11 cellular contexts compared by ENCODE assay signal in genomic region chr18:50282521-50283335, GRCh38. TPM values are rescaled to one million over a fixed set of nuclear protein-coding genes. Genes with fewer than 3 reads are reported as not detected.
DNase-seq lines count a peak whose midpoint lies in the region; ATAC-seq and TF ChIP-seq lines count a peak whose summit lies in the region.
"Had no signal": no experiment of that assay in that cellular context is flagged by ENCODE, and none has a peak within 500 bp of the region (broad histone marks: within the 10 kb centered on the region; RNA-seq: fewer than 3 reads in every experiment).

No MANE protein-coding gene starts in this region.

- peak overlapping the region; percentile 63 for H3K27ac Mint-ChIP-seq in activated CD8-positive, alpha-beta T cell treated with anti-CD3 and anti-CD28 coated beads, Interleukin-2, amount 10 ng/mL, durations not matched to agents 7 days and 5 days

- H3K9me3 ChIP-seq in DND-41 (ENCODE audit: insufficient read depth, low read length, severe bottlenecking): no peaks in the 10 kb centered on the region
- H3K9me3 ChIP-seq: prostate gland had no signal

- CTCF ChIA-PET in activated CD8-positive, alpha-beta T cell treated with anti-CD3 and anti-CD28 coated beads, Interleukin-2, amount 10 ng/mL, durations not matched to agents 7 days and 5 days (lab: Charles Lee): interaction anchor here (1.4 to 3.3 kb wide), 3 partner anchors 15 to 74 kb away, joined by 5 to 50 read pairs (median 47); partner anchors contain the start of gene CFAP53

- ATAC-seq in DND-41 (ENCODE audit: insufficient read depth, low read depth) (no peak), HG02571 (IDR thresholded peaks at IDR 0.05; ENCODE audit: unreplicated experiment) (no peak), GM18858 (IDR thresholded peaks at IDR 0.05; ENCODE audit: unreplicated experiment) (no peak), GM19324 (IDR thresholded peaks at IDR 0.05; ENCODE audit: low FRiP score, unreplicated experiment) (no peak)
- no peak for ATAC-seq in activated CD8-positive, alpha-beta T cell treated with anti-CD3 and anti-CD28 coated beads, Interleukin-2, amount 10 ng/mL, durations not matched to agents 7 days and 5 days

- H3K36me3 ChIP-seq in ACC112 (ENCODE audit: insufficient read depth, low read length) (peaks cover 21% of the 10 kb centered on the region), DND-41 (ENCODE audit: insufficient read depth, low read length) (peaks cover 72% of the 10 kb centered on the region)

- H3K4me2 ChIP-seq in DND-41 (ENCODE audit: insufficient read depth, low read length): peak overlapping the region; percentile 88

- POLR2A ChIA-PET in activated CD8-positive, alpha-beta T cell treated with anti-CD3 and anti-CD28 coated beads, Interleukin-2, amount 10 ng/mL, durations not matched to agents 7 days and 5 days (lab: Charles Lee): interaction anchor here (1.2 to 1.9 kb wide), 3 partner anchors 17 to 25 kb away, joined by 3 to 11 read pairs (median 5); partner anchors contain the start of gene CFAP53

- peaks cover 10% of the 10 kb centered on the region; the same call in 1 of the 2 replicates for H4K20me1 ChIP-seq in DND-41 (ENCODE audit: insufficient read depth, low read length)

- H3K9ac ChIP-seq in DND-41 (ENCODE audit: low read depth, low read length): peak overlapping the region; percentile 66

- H3K27ac ChIP-seq in ACC112 (ENCODE audit: low read depth, low read length) (no peak overlapping the region), DND-41 (ENCODE audit: low read length) (no peak overlapping the region; the same call in 1 of the 2 replicates)

- H2AFZ ChIP-seq in ACC112 (ENCODE audit: low read length, unreplicated experiment) (no peak overlapping the region), DND-41 (ENCODE audit: low read depth, low read length) (no peak overlapping the region)

- H3K79me2 ChIP-seq in ACC112 (ENCODE audit: control insufficient read depth, insufficient read depth, low read length, unreplicated experiment) (peaks cover 37% of the 10 kb centered on the region), DND-41 (ENCODE audit: insufficient read depth, low read length) (peaks cover 65% of the 10 kb centered on the region)

- TF ChIP-seq CTCF in DND-41 (IDR thresholded peaks at IDR 0.05; ENCODE audit: borderline replicate concordance, extremely low read depth, low read length, poor library complexity, severe bottlenecking): no peak

- H3K9me3 Mint-ChIP-seq in activated CD8-positive, alpha-beta T cell treated with anti-CD3 and anti-CD28 coated beads, Interleukin-2, amount 10 ng/mL, durations not matched to agents 7 days and 5 days (ENCODE audit: insufficient read depth): no peaks in the 10 kb centered on the region

- peak overlapping the region; percentile 83; the same call in 1 of the 2 replicates for H3K4me3 ChIP-seq in ACC112 (ENCODE audit: low read depth, low read length)
- H3K4me3 ChIP-seq in DND-41 (ENCODE audit: low read depth in 1 of 2, low read length in 2 of 2): peak overlapping the region in 1 of 2 experiments; percentile 90; a peak in 2 of 4 replicates

- no peaks in the 10 kb centered on the region for H3K27me3 Mint-ChIP-seq in activated CD8-positive, alpha-beta T cell treated with anti-CD3 and anti-CD28 coated beads, Interleukin-2, amount 10 ng/mL, durations not matched to agents 7 days and 5 days (ENCODE audit: low read depth)

- peaks cover 73% of the 10 kb centered on the region for H3K4me1 Mint-ChIP-seq in activated CD8-positive, alpha-beta T cell treated with anti-CD3 and anti-CD28 coated beads, Interleukin-2, amount 10 ng/mL, durations not matched to agents 7 days and 5 days (ENCODE audit: low read depth)

- no peak for DNase-seq in DND-41
- DNase-seq in activated CD8-positive, alpha-beta T cell treated with anti-CD3 and anti-CD28 coated beads, Interleukin-2, amount 10 ng/mL, durations not matched to agents 7 days and 5 days: no peak
- peak; percentile 87 for DNase-seq in mesenteric fat pad (ENCODE audit: low spot score)
- no peak for DNase-seq in NCI-H526 (lab: John Stamatoyannopoulos, UW)
- DNase-seq: EL, NCI-H2171 had no signal

- peaks cover 80% of the 10 kb centered on the region for H3K36me3 Mint-ChIP-seq in activated CD8-positive, alpha-beta T cell treated with anti-CD3 and anti-CD28 coated beads, Interleukin-2, amount 10 ng/mL, durations not matched to agents 7 days and 5 days (ENCODE audit: low read depth)

- H3K4me1 ChIP-seq in ACC112 (ENCODE audit: control insufficient read depth, insufficient read depth, low read length, unreplicated experiment) (peaks cover 35% of the 10 kb centered on the region), DND-41 (ENCODE audit: insufficient read depth, low read length) (peaks cover 61% of the 10 kb centered on the region)

- H3K27me3 ChIP-seq in ACC112 (ENCODE audit: insufficient read depth, low read length) (no peaks in the 10 kb centered on the region), DND-41 (ENCODE audit: insufficient read depth, low read length, poor library complexity) (no peaks in the 10 kb centered on the region)

- peak overlapping the region; percentile 96 for H3K4me3 Mint-ChIP-seq in activated CD8-positive, alpha-beta T cell treated with anti-CD3 and anti-CD28 coated beads, Interleukin-2, amount 10 ng/mL, durations not matched to agents 7 days and 5 days

RNA-seq across cellular contexts. Expression of gene MBD1, which starts 1.4 kb away (rescaled TPM):
- total RNA-seq in activated CD8-positive, alpha-beta T cell treated with anti-CD3 and anti-CD28 coated beads, Interleukin-2, amount 10 ng/mL, durations not matched to agents 7 days and 5 days: 100 to 1,000 TPM in 1 of 2 experiments, 10 to 100 TPM in 1; 97.3 to 101 TPM
- 55.2 TPM for total RNA-seq in mesenteric fat pad

RNA-seq across cellular contexts. Expression of gene CXXC1, which starts 4.8 kb away (rescaled TPM):
- 100 to 1,000 TPM; 136 to 158 TPM for total RNA-seq in activated CD8-positive, alpha-beta T cell treated with anti-CD3 and anti-CD28 coated beads, Interleukin-2, amount 10 ng/mL, durations not matched to agents 7 days and 5 days
- total RNA-seq in mesenteric fat pad: 42.5 TPM

RNA-seq across cellular contexts. Expression of gene CFAP53, which starts 16.4 kb away (rescaled TPM):
- total RNA-seq in activated CD8-positive, alpha-beta T cell treated with anti-CD3 and anti-CD28 coated beads, Interleukin-2, amount 10 ng/mL, durations not matched to agents 7 days and 5 days: under 1 TPM; 0.21 to 0.29 TPM
- total RNA-seq in mesenteric fat pad: 0.16 TPM
